In genomic region chr11:13777341-13777985, GRCh38 we compare ENCODE assay signal across 26 cellular contexts.
"Had no signal": no experiment of that assay in that cellular context is flagged by ENCODE, and none has a peak within 500 bp of the region (broad histone marks: within the 10 kb centered on the region; RNA-seq: fewer than 3 reads in every experiment).

No MANE protein-coding gene starts in this region.

- H3K9me3 ChIP-seq: body of pancreas, mucosa of descending colon, testis, vagina had no signal

- H3K27ac ChIP-seq: body of pancreas, foreskin keratinocyte, testis, vagina, VCaP had no signal

- ATAC-seq: activated CD8-positive, alpha-beta memory T cell treated with anti-CD3 and anti-CD28 coated beads, Interleukin-2, amount 10 ng/mL, durations not matched to agents 7 days and 5 days; activated CD8-positive, alpha-beta T cell treated with anti-CD3 and anti-CD28 coated beads for 36 hours; body of pancreas; foreskin keratinocyte; left cardiac atrium; mucosa of descending colon; stimulated activated naive B cell treated with anti-CD40 and anti-IgM and Interleukin-4, amounts not matched to agents 10 μg/mL and 1 μg/mL and 100 μg/mL, for 72 hours had no signal

- H3K4me1 Mint-ChIP-seq: activated CD8-positive, alpha-beta memory T cell treated with anti-CD3 and anti-CD28 coated beads, Interleukin-2, amount 10 ng/mL, durations not matched to agents 7 days and 5 days had no signal

- H3K36me3 Mint-ChIP-seq: activated CD8-positive, alpha-beta memory T cell treated with anti-CD3 and anti-CD28 coated beads, Interleukin-2, amount 10 ng/mL, durations not matched to agents 7 days and 5 days; activated naive CD4-positive, alpha-beta T cell treated with anti-CD3 and anti-CD28 coated beads, Interleukin-2, amount 10 ng/mL, durations not matched to agents 7 days and 5 days; stimulated activated naive B cell treated with anti-CD40 and anti-IgM and Interleukin-4, amounts not matched to agents 10 μg/mL and 1 μg/mL and 100 μg/mL, for 72 hours; type B pancreatic cell had no signal

- H3K27ac Mint-ChIP-seq: activated CD8-positive, alpha-beta memory T cell treated with anti-CD3 and anti-CD28 coated beads, Interleukin-2, amount 10 ng/mL, durations not matched to agents 7 days and 5 days; activated CD8-positive, alpha-beta T cell treated with anti-CD3 and anti-CD28 coated beads for 36 hours; activated naive CD4-positive, alpha-beta T cell treated with anti-CD3 and anti-CD28 coated beads, Interleukin-2, amount 10 ng/mL, durations not matched to agents 7 days and 5 days; dendritic cell treated with granulocyte-macrophage colony-stimulating factor and Interleukin-4, amounts not matched to agents 40 ng/mL and 50 ng/mL, for 4 days; stimulated activated naive B cell treated with anti-CD40 and anti-IgM and Interleukin-4, amounts not matched to agents 10 μg/mL and 1 μg/mL and 100 μg/mL, for 72 hours; T-helper 2 cell treated with Interferon-gamma antibody and Interleukin-4, amounts not matched to agents 5 μg/mL and 100 μg/mL, for 36 hours; type B pancreatic cell had no signal

- H3K4me3 ChIP-seq: body of pancreas, mucosa of descending colon, testis, vagina had no signal

- H3K27me3 ChIP-seq: body of pancreas, testis, vagina had no signal

- H3K4me1 ChIP-seq: body of pancreas, foreskin keratinocyte, testis, vagina had no signal

- H3K9me3 Mint-ChIP-seq: activated CD4-positive, alpha-beta T cell treated with anti-CD3 and anti-CD28 coated beads, Interleukin-2, amount 10 ng/mL, durations not matched to agents 7 days and 5 days; activated CD8-positive, alpha-beta T cell treated with anti-CD3 and anti-CD28 coated beads for 36 hours; activated naive CD4-positive, alpha-beta T cell treated with anti-CD3 and anti-CD28 coated beads, Interleukin-2, amount 10 ng/mL, durations not matched to agents 7 days and 5 days; dendritic cell treated with granulocyte-macrophage colony-stimulating factor and Interleukin-4, amounts not matched to agents 40 ng/mL and 50 ng/mL, for 4 days; neural crest cell; stimulated activated naive B cell treated with anti-CD40 and anti-IgM and Interleukin-4, amounts not matched to agents 10 μg/mL and 1 μg/mL and 100 μg/mL, for 72 hours; T-helper 2 cell treated with Interferon-gamma antibody and Interleukin-4, amounts not matched to agents 5 μg/mL and 100 μg/mL, for 36 hours; type B pancreatic cell had no signal

- DNase-seq: activated CD4-positive, alpha-beta T cell treated with anti-CD3 and anti-CD28 coated beads, Interleukin-2, amount 10 ng/mL, durations not matched to agents 7 days and 5 days; activated CD4-positive, CD25-positive, alpha-beta regulatory T cell treated with anti-CD3 and anti-CD28 coated beads, Interleukin-2, amount 50 U/mL, for 72 hours; activated CD8-positive, alpha-beta memory T cell treated with anti-CD3 and anti-CD28 coated beads, Interleukin-2, amount 10 ng/mL, durations not matched to agents 7 days and 5 days; activated CD8-positive, alpha-beta T cell treated with anti-CD3 and anti-CD28 coated beads for 36 hours; activated effector memory CD4-positive, alpha-beta T cell treated with anti-CD3 and anti-CD28 coated beads, Interleukin-2, amount 50 U/mL, for 16 hours; activated naive CD4-positive, alpha-beta T cell treated with anti-CD3 and anti-CD28 coated beads, Interleukin-2, amount 10 ng/mL, durations not matched to agents 7 days and 5 days; activated T-cell treated with anti-CD3 and anti-CD28 coated beads for 4 hours; amygdala; body of pancreas; effector CD4-positive, alpha-beta T cell; foreskin keratinocyte; left cardiac atrium; mesenchymal stem cell; mucosa of descending colon; retina; stimulated activated CD4-positive, alpha-beta T cell treated with anti-CD3 and anti-CD28 coated beads, Interleukin-2, amount 100 ng/mL, for 48 hours; stimulated activated CD8-positive, alpha-beta memory T cell treated with anti-CD3 and anti-CD28 coated beads, Interleukin-4, amount 100 ng/mL, for 48 hours; stimulated activated naive B cell treated with anti-CD40 and anti-IgM and Interleukin-4, amounts not matched to agents 10 μg/mL and 1 μg/mL and 100 μg/mL, for 72 hours; testis had no signal

- H3K4me3 Mint-ChIP-seq: activated CD4-positive, alpha-beta T cell treated with anti-CD3 and anti-CD28 coated beads, Interleukin-2, amount 10 ng/mL, durations not matched to agents 7 days and 5 days; activated CD8-positive, alpha-beta memory T cell treated with anti-CD3 and anti-CD28 coated beads, Interleukin-2, amount 10 ng/mL, durations not matched to agents 7 days and 5 days; activated CD8-positive, alpha-beta T cell treated with anti-CD3 and anti-CD28 coated beads for 36 hours; activated naive CD4-positive, alpha-beta T cell treated with anti-CD3 and anti-CD28 coated beads, Interleukin-2, amount 10 ng/mL, durations not matched to agents 7 days and 5 days; dendritic cell treated with granulocyte-macrophage colony-stimulating factor and Interleukin-4, amounts not matched to agents 40 ng/mL and 50 ng/mL, for 4 days; neural crest cell; stimulated activated naive B cell treated with anti-CD40 and anti-IgM and Interleukin-4, amounts not matched to agents 10 μg/mL and 1 μg/mL and 100 μg/mL, for 72 hours; T-helper 2 cell treated with Interferon-gamma antibody and Interleukin-4, amounts not matched to agents 5 μg/mL and 100 μg/mL, for 36 hours; type B pancreatic cell had no signal

- H3K36me3 ChIP-seq: vagina had no signal

- FAIRE-seq: islet of Langerhans had no signal
